Comparison of ENCODE assay signal across 8 cellular contexts in the genomic region with DNA sequence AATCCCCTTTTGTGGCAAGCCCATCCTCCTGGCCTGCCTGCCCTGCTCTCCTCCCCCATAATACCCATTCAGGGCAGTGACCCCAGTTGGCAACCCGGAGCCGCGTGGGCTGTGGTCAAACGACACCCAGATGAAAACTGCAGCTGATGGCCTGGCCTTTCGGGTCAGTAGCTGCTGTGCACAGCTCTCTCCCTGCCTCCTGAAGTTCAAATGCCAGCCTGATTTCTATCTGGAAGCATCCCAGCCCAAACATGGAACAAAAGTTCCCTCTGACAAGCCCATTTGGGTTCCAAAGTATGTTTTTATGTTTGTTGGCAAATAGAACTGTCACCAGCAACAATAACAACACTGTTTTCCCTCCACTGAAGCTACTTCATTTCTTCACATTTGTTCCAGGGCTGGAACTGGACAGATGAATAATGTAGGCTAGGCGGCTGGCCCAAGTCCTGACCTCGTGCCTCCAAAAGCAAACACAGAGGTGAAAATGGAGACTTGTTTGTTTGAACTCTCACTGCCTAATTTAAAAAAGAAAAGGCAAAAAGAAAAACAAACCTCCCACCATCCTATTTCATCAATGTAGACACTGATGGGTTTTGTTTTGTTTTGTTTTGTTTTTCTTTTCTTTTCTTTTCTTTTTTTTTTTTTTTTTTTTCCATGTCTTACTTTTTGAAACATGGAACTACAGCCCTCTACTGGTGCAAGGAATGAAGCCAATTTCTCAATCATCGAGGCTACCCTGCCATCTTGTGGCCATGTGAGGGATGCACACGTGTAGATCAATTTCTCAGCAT.
DNase-seq lines count a peak whose midpoint lies in the region; ATAC-seq and TF ChIP-seq lines count a peak whose summit lies in the region.

No MANE protein-coding gene starts in this region.

- DNase-seq in Calu3 (peak; percentile 79), Kasumi-1 (lab: John Stamatoyannopoulos, UW) (peak; percentile 89 to 93), Panc1 (ENCODE audit: low read depth, low spot score) (peak; percentile 89), esophagus squamous epithelium (lab: John Stamatoyannopoulos, UW) (no peak)
- DNase-seq in activated T-cell treated with anti-CD3 and anti-CD28 coated beads, Interleukin-2, amount 50 U/mL, for 24 hours = peak; percentile 74
- DNase-seq in natural killer cell treated with Interleukin-12 subunit alpha and Interleukin-12 subunit beta and Interleukin-15 and Interleukin-18, amount 100 ng/mL, for 72 hours (ENCODE audit: low spot score) = peak; percentile 82
- DNase-seq in stimulated activated naive B cell treated with anti-CD40 and anti-IgM and Interleukin-4, amounts not matched to agents 10 μg/mL and 1 μg/mL and 100 μg/mL, for 72 hours = peak; percentile 60

- no peak overlapping the region for H3K4me3 Mint-ChIP-seq in Calu3 (ENCODE audit: low read depth, unreplicated experiment)
- H3K4me3 Mint-ChIP-seq in activated T-cell treated with anti-CD3 and anti-CD28 coated beads, Interleukin-2, amount 50 U/mL, for 24 hours = no peak overlapping the region
- H3K4me3 Mint-ChIP-seq in natural killer cell treated with Interleukin-12 subunit alpha and Interleukin-12 subunit beta and Interleukin-15 and Interleukin-18, amount 100 ng/mL, for 72 hours = no peak overlapping the region
- no peak overlapping the region for H3K4me3 Mint-ChIP-seq in stimulated activated naive B cell treated with anti-CD40 and anti-IgM and Interleukin-4, amounts not matched to agents 10 μg/mL and 1 μg/mL and 100 μg/mL, for 72 hours

- no TSS peak for BruUV-seq in Calu3 (replicated peaks; lab: Mats Ljungman, UMichigan)
- BruUV-seq in Panc1 (replicated peaks; lab: Mats Ljungman, UMichigan) = no TSS peak

- 41 to 49% methylated on average over 5 to 8 of the region's 9 CpGs for WGBS in esophagus squamous epithelium, 2 donors

- no peaks in the 10 kb centered on the region for H3K36me3 ChIP-seq in Panc1 (ENCODE audit: control insufficient read depth, insufficient read depth, low read length)
- H3K36me3 ChIP-seq in esophagus squamous epithelium = no peaks in the 10 kb centered on the region

- H3K27me3 Mint-ChIP-seq in Calu3 (ENCODE audit: unreplicated experiment) = no peaks in the 10 kb centered on the region
- no peaks in the 10 kb centered on the region for H3K27me3 Mint-ChIP-seq in activated T-cell treated with anti-CD3 and anti-CD28 coated beads, Interleukin-2, amount 50 U/mL, for 24 hours
- H3K27me3 Mint-ChIP-seq in natural killer cell treated with Interleukin-12 subunit alpha and Interleukin-12 subunit beta and Interleukin-15 and Interleukin-18, amount 100 ng/mL, for 72 hours = peaks cover 0 to 6% of the 10 kb centered on the region in 2 donors
- peaks cover 12 to 15% of the 10 kb centered on the region in 2 donors for H3K27me3 Mint-ChIP-seq in stimulated activated naive B cell treated with anti-CD40 and anti-IgM and Interleukin-4, amounts not matched to agents 10 μg/mL and 1 μg/mL and 100 μg/mL, for 72 hours

- no peaks in the 10 kb centered on the region for H3K4me1 ChIP-seq in Panc1 (ENCODE audit: control insufficient read depth, insufficient read depth, low read length)
- peaks cover 0 to 21% (median 13%) of the 10 kb centered on the region in 3 donors for H3K4me1 ChIP-seq in esophagus squamous epithelium

- H3K27ac ChIP-seq in Panc1 (ENCODE audit: low read length) (no peak overlapping the region), esophagus squamous epithelium (peak overlapping the region in 3 of 4 donors; percentile 39 to 70 (median 68))

- ATAC-seq in GM21619 (IDR thresholded peaks at IDR 0.05; ENCODE audit: unreplicated experiment) = peak; percentile 91
- ATAC-seq in Panc1 = peak; percentile 76
- ATAC-seq in natural killer cell treated with Interleukin-12 subunit alpha and Interleukin-12 subunit beta and Interleukin-15 and Interleukin-18, amount 100 ng/mL, for 72 hours = peak; percentile 84 to 85
- peak; percentile 77 to 79 for ATAC-seq in stimulated activated naive B cell treated with anti-CD40 and anti-IgM and Interleukin-4, amounts not matched to agents 10 μg/mL and 1 μg/mL and 100 μg/mL, for 72 hours (replicated peaks)

- H3K4me3 ChIP-seq in Panc1 (ENCODE audit: low read depth in 2 of 2, low read length in 2 of 2) = no peak overlapping the region
- H3K4me3 ChIP-seq in esophagus squamous epithelium = no peak overlapping the region

- H3K27me3 ChIP-seq in Panc1 (ENCODE audit: control insufficient read depth, insufficient read depth, low read length) = no peaks in the 10 kb centered on the region
- H3K27me3 ChIP-seq in esophagus squamous epithelium = peaks cover 0 to 3% (median 0%) of the 10 kb centered on the region in 4 donors

- peaks cover 41% of the 10 kb centered on the region for H3K4me1 Mint-ChIP-seq in Calu3 (ENCODE audit: low read depth, unreplicated experiment)
- peaks cover 8% of the 10 kb centered on the region for H3K4me1 Mint-ChIP-seq in activated T-cell treated with anti-CD3 and anti-CD28 coated beads, Interleukin-2, amount 50 U/mL, for 24 hours (ENCODE audit: low read depth)
- peaks cover 4 to 13% of the 10 kb centered on the region in 2 donors for H3K4me1 Mint-ChIP-seq in natural killer cell treated with Interleukin-12 subunit alpha and Interleukin-12 subunit beta and Interleukin-15 and Interleukin-18, amount 100 ng/mL, for 72 hours (ENCODE audit: low read depth in 2 of 2)
- H3K4me1 Mint-ChIP-seq in stimulated activated naive B cell treated with anti-CD40 and anti-IgM and Interleukin-4, amounts not matched to agents 10 μg/mL and 1 μg/mL and 100 μg/mL, for 72 hours = peaks cover 5 to 6% of the 10 kb centered on the region in 2 donors

- TF ChIP-seq CTCF in Calu3 (IDR thresholded peaks at IDR 0.05; ENCODE audit: unreplicated experiment) (peak; percentile 97), Panc1 (IDR thresholded peaks at IDR 0.05) (peak; percentile 91), esophagus squamous epithelium (IDR thresholded peaks at IDR 0.05) (peak; percentile 78 to 98 (median 95))

- H3K27ac Mint-ChIP-seq in Calu3 (ENCODE audit: unreplicated experiment) = peak overlapping the region; percentile 50
- no peak overlapping the region for H3K27ac Mint-ChIP-seq in activated T-cell treated with anti-CD3 and anti-CD28 coated beads, Interleukin-2, amount 50 U/mL, for 24 hours
- H3K27ac Mint-ChIP-seq in natural killer cell treated with Interleukin-12 subunit alpha and Interleukin-12 subunit beta and Interleukin-15 and Interleukin-18, amount 100 ng/mL, for 72 hours = peak overlapping the region; percentile 2 to 37
- peak overlapping the region; percentile 71 for H3K27ac Mint-ChIP-seq in stimulated activated naive B cell treated with anti-CD40 and anti-IgM and Interleukin-4, amounts not matched to agents 10 μg/mL and 1 μg/mL and 100 μg/mL, for 72 hours

- CTCF ChIA-PET in Calu3 (lab: Charles Lee) = interaction anchor here (0.7 to 2.4 kb wide), 2 partner anchors 287 to 929 kb away, joined by 3 to 10 read pairs; no protein-coding TSS in a partner anchor
- CTCF ChIA-PET in Panc1 (lab: Charles Lee) = no interaction called here

- intact Hi-C loops in Calu3 (cut with micrococcal nuclease; ENCODE audit: unreplicated experiment) = loop anchor here (1.0 to 10.0 kb wide), 11 partner anchors 110 to 1818 kb away; a partner anchor contains a TSS
- intact Hi-C loops in Panc1 (cut with micrococcal nuclease; ENCODE audit: unreplicated experiment) = loop anchor here (2.0 kb wide), 3 partner anchors 258 to 928 kb away; no protein-coding TSS in a partner anchor
- intact Hi-C loops in esophagus squamous epithelium (cut with DNase I) = loop anchor here (10.0 kb wide), 1 partner anchor 928 kb away; no protein-coding TSS in a partner anchor

- peaks cover 5% of the 10 kb centered on the region for H3K9me3 Mint-ChIP-seq in Calu3 (ENCODE audit: low read depth, unreplicated experiment)
- H3K9me3 Mint-ChIP-seq in activated T-cell treated with anti-CD3 and anti-CD28 coated beads, Interleukin-2, amount 50 U/mL, for 24 hours = peaks cover 6% of the 10 kb centered on the region
- peaks cover 6% of the 10 kb centered on the region for H3K9me3 Mint-ChIP-seq in natural killer cell treated with Interleukin-12 subunit alpha and Interleukin-12 subunit beta and Interleukin-15 and Interleukin-18, amount 100 ng/mL, for 72 hours
- peaks cover 6 to 8% of the 10 kb centered on the region in 2 donors for H3K9me3 Mint-ChIP-seq in stimulated activated naive B cell treated with anti-CD40 and anti-IgM and Interleukin-4, amounts not matched to agents 10 μg/mL and 1 μg/mL and 100 μg/mL, for 72 hours

- in situ Hi-C loops in Panc1 (cut with HindIII; ENCODE audit: low pct_unique_long_range_greater_than_20kb, low sequenced_read_pairs) = no loop called here

- no peak for TF ChIP-seq POLR2A in esophagus squamous epithelium (IDR thresholded peaks at IDR 0.05)

- H3K9me3 ChIP-seq in Panc1 (ENCODE audit: control insufficient read depth, insufficient read depth, low read depth, low read length) (no peaks in the 10 kb centered on the region), esophagus squamous epithelium (peaks cover 0 to 7% (median 4%) of the 10 kb centered on the region in 3 donors)

- peaks cover 10% of the 10 kb centered on the region for H3K36me3 Mint-ChIP-seq in Calu3 (ENCODE audit: insufficient read depth, unreplicated experiment)
- no peaks in the 10 kb centered on the region for H3K36me3 Mint-ChIP-seq in activated T-cell treated with anti-CD3 and anti-CD28 coated beads, Interleukin-2, amount 50 U/mL, for 24 hours (ENCODE audit: low read depth)
- H3K36me3 Mint-ChIP-seq in natural killer cell treated with Interleukin-12 subunit alpha and Interleukin-12 subunit beta and Interleukin-15 and Interleukin-18, amount 100 ng/mL, for 72 hours = no peaks in the 10 kb centered on the region
- peaks cover 0 to 5% of the 10 kb centered on the region in 2 donors for H3K36me3 Mint-ChIP-seq in stimulated activated naive B cell treated with anti-CD40 and anti-IgM and Interleukin-4, amounts not matched to agents 10 μg/mL and 1 μg/mL and 100 μg/mL, for 72 hours

- POLR2A ChIA-PET in Panc1 (lab: Charles Lee) = no interaction called here
